8 cellular contexts compared by ENCODE assay signal in the genomic region with DNA sequence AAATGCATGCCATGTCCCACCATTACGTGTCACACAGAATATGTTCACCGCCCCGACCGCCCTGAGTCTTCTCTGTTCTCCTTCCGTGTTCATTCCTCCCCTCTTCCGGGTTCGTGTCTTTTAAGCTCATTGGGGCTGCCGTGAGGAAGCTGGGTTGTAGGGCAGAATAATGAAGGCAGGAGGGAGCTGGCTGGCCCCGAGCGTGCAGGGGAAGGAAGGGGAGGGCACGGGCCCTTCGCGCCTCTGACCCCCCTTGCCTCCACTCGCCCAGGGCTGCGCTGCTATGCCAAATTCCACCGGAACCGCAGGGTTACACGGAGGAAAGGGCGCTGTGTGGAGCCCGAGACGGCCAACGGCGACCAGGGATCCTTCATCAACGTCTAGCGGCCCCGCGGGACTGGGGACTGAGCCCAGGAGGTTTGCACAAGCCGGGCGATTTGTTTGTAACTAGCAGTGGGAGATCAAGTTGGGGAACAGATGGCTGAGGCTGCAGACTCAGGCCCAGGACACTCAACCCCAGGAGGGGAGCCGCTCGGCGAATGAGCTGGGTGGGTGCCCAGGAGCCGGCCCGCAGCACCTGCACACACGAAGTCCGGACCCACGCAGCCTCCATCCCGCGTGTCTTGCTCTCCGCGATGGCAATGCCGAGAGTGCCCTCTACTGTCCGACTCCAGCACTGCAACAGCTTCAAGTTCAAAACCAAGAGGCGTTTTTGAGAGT. TPM values are rescaled to one million over a fixed set of nuclear protein-coding genes. Genes with fewer than 3 reads are reported as not detected.
DNase-seq lines count a peak whose midpoint lies in the region; ATAC-seq lines count a peak whose summit lies in the region.

No MANE protein-coding gene starts in this region.

- no peaks in the 10 kb centered on the region for H3K9me3 Mint-ChIP-seq in activated CD4-positive, alpha-beta memory T cell treated with anti-CD3 and anti-CD28 coated beads for 36 hours

- ATAC-seq in HG02759 (IDR thresholded peaks at IDR 0.05; ENCODE audit: unreplicated experiment): peak; percentile 52
- ATAC-seq in HG03521 (IDR thresholded peaks at IDR 0.05; ENCODE audit: unreplicated experiment): no peak

- H3K4me3 Mint-ChIP-seq in activated CD4-positive, alpha-beta memory T cell treated with anti-CD3 and anti-CD28 coated beads for 36 hours: peak overlapping the region; percentile 73

- intact Hi-C loops in activated CD4-positive, alpha-beta memory T cell treated with anti-CD3 and anti-CD28 coated beads for 36 hours (cut with micrococcal nuclease): loop anchor here (1.0 kb wide), 3 partner anchors 38 to 69 kb away; a partner anchor contains a TSS

- DNase-seq in DMS 273 treated with DMSO at 0.1 percent for 48 hours (lab: John Stamatoyannopoulos, UW) (peak; percentile 40), NCI-H748 (lab: John Stamatoyannopoulos, UW; ENCODE audit: unreplicated experiment) (peak; percentile 53), dermis microvascular lymphatic vessel endothelial cell (ENCODE audit: low read depth in 2 of 2) (peak; percentile 48 to 61), lung microvascular endothelial cell (ENCODE audit: low read depth in 2 of 2) (peak; percentile 70 to 83)
- peak; percentile 88 for DNase-seq in activated CD4-positive, alpha-beta memory T cell treated with anti-CD3 and anti-CD28 coated beads for 36 hours
- DNase-seq in stimulated activated CD4-positive, alpha-beta T cell treated with anti-CD3 and anti-CD28 coated beads, TNF-alpha, amount 100 ng/mL, for 4 hours (ENCODE audit: low read depth in 3 of 3): peak; percentile 76 to 77 (median 76)

- peak overlapping the region; percentile 68 for H3K27ac Mint-ChIP-seq in activated CD4-positive, alpha-beta memory T cell treated with anti-CD3 and anti-CD28 coated beads for 36 hours

- no peaks in the 10 kb centered on the region for H3K27me3 Mint-ChIP-seq in activated CD4-positive, alpha-beta memory T cell treated with anti-CD3 and anti-CD28 coated beads for 36 hours

- POLR2A ChIA-PET in activated CD4-positive, alpha-beta memory T cell treated with anti-CD3 and anti-CD28 coated beads for 36 hours (lab: Charles Lee): interaction anchor here (0.9 to 2.0 kb wide), 6 partner anchors 11 to 616 kb away, joined by 3 to 14 read pairs (median 3); a partner anchor contains a TSS

- no peaks in the 10 kb centered on the region for H3K36me3 Mint-ChIP-seq in activated CD4-positive, alpha-beta memory T cell treated with anti-CD3 and anti-CD28 coated beads for 36 hours

- H3K4me1 Mint-ChIP-seq in activated CD4-positive, alpha-beta memory T cell treated with anti-CD3 and anti-CD28 coated beads for 36 hours (ENCODE audit: low read depth): peaks cover 12% of the 10 kb centered on the region

- CTCF ChIA-PET in activated CD4-positive, alpha-beta memory T cell treated with anti-CD3 and anti-CD28 coated beads for 36 hours (lab: Charles Lee): interaction anchor here (0.9 to 4.7 kb wide), 30 partner anchors 8 to 681 kb away, joined by 3 to 100 read pairs (median 5); a partner anchor contains a TSS

RNA-seq across cellular contexts. Expression of a gene that starts 16.5 kb away (rescaled TPM):
- total RNA-seq in activated CD4-positive, alpha-beta memory T cell treated with anti-CD3 and anti-CD28 coated beads for 36 hours: 10 to 100 TPM; 16.5 to 18.0 TPM
- total RNA-seq in dermis microvascular lymphatic vessel endothelial cell (34.0 and 46.8 TPM in 2 replicates), lung microvascular endothelial cell (31.4 and 38.5 TPM in 2 replicates)

RNA-seq across cellular contexts. Expression of a gene that starts 28.0 kb away (rescaled TPM):
- under 1 TPM; 0.05 to 0.07 TPM for total RNA-seq in activated CD4-positive, alpha-beta memory T cell treated with anti-CD3 and anti-CD28 coated beads for 36 hours
- total RNA-seq in dermis microvascular lymphatic vessel endothelial cell (0.13 and 0.64 TPM in 2 replicates), lung microvascular endothelial cell (under 0.01 and 0.22 TPM in 2 replicates)

RNA-seq across cellular contexts. Expression of a gene that starts 38.5 kb away (rescaled TPM):
- 10 to 100 TPM; 88.5 to 93.2 TPM for total RNA-seq in activated CD4-positive, alpha-beta memory T cell treated with anti-CD3 and anti-CD28 coated beads for 36 hours
- 37.7 and 39.1 TPM in 2 replicates for total RNA-seq in dermis microvascular lymphatic vessel endothelial cell
- 23.0 and 27.7 TPM in 2 replicates for total RNA-seq in lung microvascular endothelial cell

RNA-seq across cellular contexts. Expression of a gene that starts 42.5 kb away (rescaled TPM):
- total RNA-seq in activated CD4-positive, alpha-beta memory T cell treated with anti-CD3 and anti-CD28 coated beads for 36 hours: not detected
- total RNA-seq in dermis microvascular lymphatic vessel endothelial cell (0.25 and 0.26 TPM in 2 replicates), lung microvascular endothelial cell (0.22 and 0.40 TPM in 2 replicates)

RNA-seq across cellular contexts. Expression of a gene that starts 55.5 kb away (rescaled TPM):
- 10 to 100 TPM; 14.1 to 15.1 TPM for total RNA-seq in activated CD4-positive, alpha-beta memory T cell treated with anti-CD3 and anti-CD28 coated beads for 36 hours
- total RNA-seq in dermis microvascular lymphatic vessel endothelial cell (1.8 and 4.0 TPM in 2 replicates), lung microvascular endothelial cell (2.2 and 2.6 TPM in 2 replicates)
